ENCODE assay signal across 8 cellular contexts in the genomic region with DNA sequence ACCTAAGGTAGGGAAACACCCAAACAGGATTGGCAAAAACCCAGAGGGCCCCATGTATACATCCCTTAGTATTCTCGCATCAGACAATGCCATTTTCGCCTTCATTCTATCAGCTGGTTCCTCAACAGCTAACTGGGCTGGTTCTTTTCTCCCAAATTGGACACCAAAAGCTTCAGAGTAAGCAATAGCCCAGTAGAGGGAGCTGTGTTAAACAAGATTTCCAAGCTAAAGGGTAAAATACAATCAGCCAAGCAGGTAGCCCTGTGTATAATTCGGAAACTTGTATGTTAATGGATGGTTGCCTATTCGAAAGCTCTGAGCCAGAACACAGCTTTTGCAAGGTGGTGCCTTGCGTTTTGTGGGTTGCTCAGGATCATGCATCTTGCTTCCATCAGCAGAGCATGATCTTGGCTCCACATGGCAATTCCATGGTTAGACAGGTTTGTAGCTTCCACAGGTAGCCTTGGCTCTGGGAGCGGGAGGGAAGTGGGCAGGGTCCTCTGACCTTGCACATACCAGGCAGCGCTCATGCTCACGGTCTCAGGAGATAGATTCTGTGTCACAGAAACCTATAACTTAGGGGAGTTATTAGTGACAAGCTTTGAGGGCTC.
DNase-seq lines count a peak whose midpoint lies in the region; ATAC-seq and TF ChIP-seq lines count a peak whose summit lies in the region.

No MANE protein-coding gene starts in this region.

- H3K4me3 ChIP-seq in fibroblast of villous mesenchyme (ENCODE audit: low read depth, low read length), result no peak overlapping the region

- peak; percentile 47 for ATAC-seq in HG03439 (IDR thresholded peaks at IDR 0.05; ENCODE audit: unreplicated experiment)
- no peak for ATAC-seq in HG03196 (IDR thresholded peaks at IDR 0.05; ENCODE audit: unreplicated experiment)
- ATAC-seq in GM19397 (IDR thresholded peaks at IDR 0.05; ENCODE audit: unreplicated experiment), result no peak

- peak; percentile 76 for TF ChIP-seq CTCF in fibroblast of villous mesenchyme (IDR thresholded peaks at IDR 0.05; ENCODE audit: insufficient read depth, low read depth, low read length)

- peak; percentile 39 for DNase-seq in SIG-M5 treated with dmso at 0.1 percent for 504 hours (lab: John Stamatoyannopoulos, UW; ENCODE audit: unreplicated experiment)
- no peak for DNase-seq in SIG-M5 (lab: John Stamatoyannopoulos, UW)
- peak; percentile 49 for DNase-seq in RPMI8226
- peak; percentile 77 for DNase-seq in fibroblast of villous mesenchyme (ENCODE audit: low read depth)
- peak; percentile 37 for DNase-seq in putamen (ENCODE audit: low spot score)
